ENCODE assay signal across 8 cellular contexts in genomic region chr5:179060116-179061008, GRCh38. TPM values are rescaled to one million over a fixed set of nuclear protein-coding genes. Genes with fewer than 3 reads are reported as not detected.
DNase-seq lines count a peak whose midpoint lies in the region; ATAC-seq and TF ChIP-seq lines count a peak whose summit lies in the region.

ZNF354C (plus strand) TSS chr5:179060373; CDS start chr5:179062069, 1,696 bp downstream.

- H3K9me3 Mint-ChIP-seq in osteocyte (ENCODE audit: unreplicated experiment), result peaks cover 32% of the 10 kb centered on the region

- no peaks in the 10 kb centered on the region for H3K36me3 ChIP-seq in cardiac muscle cell

- H3K4me3 Mint-ChIP-seq in osteocyte (ENCODE audit: unreplicated experiment), result peak within 1 kb of the TSS; percentile 82

- no peaks in the 10 kb centered on the region for H3K9me3 ChIP-seq in cardiac muscle cell (ENCODE audit: low read depth)

- no peaks in the 10 kb centered on the region for H3K27me3 Mint-ChIP-seq in osteocyte (ENCODE audit: unreplicated experiment)

- peak; percentile 88 for ATAC-seq in HG03108 (IDR thresholded peaks at IDR 0.05; ENCODE audit: unreplicated experiment)

- H3K4me1 ChIP-seq in cardiac muscle cell (ENCODE audit: low read depth), result no peaks in the 10 kb centered on the region

- peak within 1 kb of the TSS; percentile 66 for H3K27ac Mint-ChIP-seq in osteocyte (ENCODE audit: unreplicated experiment)

- no peak for TF ChIP-seq CTCF in cardiac muscle cell (IDR thresholded peaks at IDR 0.05; ENCODE audit: low read depth, low read length)
- no peak for TF ChIP-seq CTCF in osteocyte (IDR thresholded peaks at IDR 0.05)

- no peaks in the 10 kb centered on the region for H3K27me3 ChIP-seq in cardiac muscle cell

- peak within 1 kb of the TSS; percentile 42 for H3K4me3 ChIP-seq in cardiac muscle cell

- peaks cover 2% of the 10 kb centered on the region for H3K4me1 Mint-ChIP-seq in osteocyte (ENCODE audit: unreplicated experiment)

- H3K27ac ChIP-seq in cardiac muscle cell, result no peak within 1 kb of the TSS

- DNase-seq in DMS153 treated with DMSO at 0.1 percent for 48 hours (lab: John Stamatoyannopoulos, UW; ENCODE audit: unreplicated experiment) (peak; percentile 41), T follicular helper cell (ENCODE audit: low read depth) (peak; percentile 78), amniotic epithelial cell (ENCODE audit: low read depth) (peak; percentile 89), cardiac muscle cell (ENCODE audit: low read depth in 1 of 2, low spot score in 1 of 2) (peak; percentile 81 to 95), osteocyte (ENCODE audit: extremely low spot score, unreplicated experiment) (peak; percentile 92), superior temporal gyrus (ENCODE audit: extremely low spot score) (peak; percentile 89), LoVo (ENCODE audit: low spot score) (no peak)

- H3K36me3 Mint-ChIP-seq in osteocyte (ENCODE audit: unreplicated experiment), result peaks cover 20% of the 10 kb centered on the region

RNA-seq across cellular contexts. Expression of gene ZNF354C, which starts in this region (rescaled TPM):
- total RNA-seq in cardiac muscle cell (1.4 and 3.4 TPM in 2 replicates), osteocyte (4.6 and 6.3 TPM in 2 replicates)
- polyA plus RNA-seq in cardiac muscle cell, result 0.28 and 1.9 TPM in 2 replicates
